ENCODE assay signal across 9 cellular contexts in genomic region chr15:75198560-75199346, GRCh38. TPM values are rescaled to one million over a fixed set of nuclear protein-coding genes. Genes with fewer than 3 reads are reported as not detected.
DNase-seq lines count a peak whose midpoint lies in the region; ATAC-seq and TF ChIP-seq lines count a peak whose summit lies in the region.
"Had no signal": no experiment of that assay in that cellular context is flagged by ENCODE, and none has a peak within 500 bp of the region (broad histone marks: within the 10 kb centered on the region; RNA-seq: fewer than 3 reads in every experiment).

No MANE protein-coding gene starts in this region.

- H3K9me3 Mint-ChIP-seq in activated naive CD4-positive, alpha-beta T cell treated with anti-CD3 and anti-CD28 coated beads, Interleukin-2, amount 10 ng/mL, durations not matched to agents 7 days and 5 days: no peaks in the 10 kb centered on the region
- no peaks in the 10 kb centered on the region for H3K9me3 Mint-ChIP-seq in activated naive CD8-positive, alpha-beta T cell treated with anti-CD3 and anti-CD28 coated beads for 36 hours
- H3K9me3 Mint-ChIP-seq in stimulated activated naive CD8-positive, alpha-beta T cell treated with anti-CD3 and anti-CD28 coated beads, Interleukin-15, amount 100 ng/mL, for 72 hours: no peaks in the 10 kb centered on the region

- H3K27ac ChIP-seq in upper lobe of right lung (no peak overlapping the region), ovary (no peak overlapping the region)

- no peak for ATAC-seq in stimulated activated naive CD8-positive, alpha-beta T cell treated with anti-CD3 and anti-CD28 coated beads, Interleukin-15, amount 100 ng/mL, for 72 hours
- no peak for ATAC-seq in upper lobe of right lung

- H3K27me3 ChIP-seq in upper lobe of right lung (no peaks in the 10 kb centered on the region), ovary (no peaks in the 10 kb centered on the region)

- H3K4me1 ChIP-seq in upper lobe of right lung: peaks cover 16% of the 10 kb centered on the region
- peaks cover 16% of the 10 kb centered on the region for H3K4me1 ChIP-seq in ovary (ENCODE audit: insufficient read depth)

- WGBS in ovary, 3 donors: 74 to 85% (median 85%) methylated on average over 3 of the region's 3 CpGs

- H3K4me3 ChIP-seq in NB4 (ENCODE audit: low read depth, low read length): peak overlapping the region; percentile 2
- no peak overlapping the region for H3K4me3 ChIP-seq in upper lobe of right lung
- no peak overlapping the region for H3K4me3 ChIP-seq in ovary

- H3K36me3 ChIP-seq in upper lobe of right lung: no peaks in the 10 kb centered on the region
- H3K36me3 ChIP-seq in ovary: no peaks in the 10 kb centered on the region

- CTCF ChIA-PET in activated naive CD4-positive, alpha-beta T cell treated with anti-CD3 and anti-CD28 coated beads, Interleukin-2, amount 10 ng/mL, durations not matched to agents 7 days and 5 days (lab: Charles Lee): interaction anchor here (1.2 to 4.1 kb wide), 3 partner anchors 155 to 169 kb away, joined by 3 to 56 read pairs (median 10); no protein-coding TSS in a partner anchor

- peaks cover 3% of the 10 kb centered on the region for H3K36me3 Mint-ChIP-seq in activated naive CD4-positive, alpha-beta T cell treated with anti-CD3 and anti-CD28 coated beads, Interleukin-2, amount 10 ng/mL, durations not matched to agents 7 days and 5 days
- H3K36me3 Mint-ChIP-seq in activated naive CD8-positive, alpha-beta T cell treated with anti-CD3 and anti-CD28 coated beads for 36 hours: peaks cover 8% of the 10 kb centered on the region
- H3K36me3 Mint-ChIP-seq: naive B cell had no signal

- peak; percentile 66 for TF ChIP-seq POLR2A in NB4 (IDR thresholded peaks at IDR 0.05; ENCODE audit: extremely low read depth, insufficient read length)
- no peak for TF ChIP-seq POLR2A in ovary (IDR thresholded peaks at IDR 0.05)

- intact Hi-C loops in upper lobe of right lung (cut with DNase I): no loop called here
- intact Hi-C loops in ovary (cut with DNase I): no loop called here

- H3K9me3 ChIP-seq in upper lobe of right lung (no peaks in the 10 kb centered on the region), ovary (no peaks in the 10 kb centered on the region)

- no peak for TF ChIP-seq EP300 in ovary (IDR thresholded peaks at IDR 0.05)

- no peak for TF ChIP-seq CTCF in NB4 (IDR thresholded peaks at IDR 0.05; ENCODE audit: low read depth, low read length)
- TF ChIP-seq CTCF in upper lobe of right lung (IDR thresholded peaks at IDR 0.05): no peak
- no peak for TF ChIP-seq CTCF in ovary (IDR thresholded peaks at IDR 0.05)

- H3K4me3 Mint-ChIP-seq in activated naive CD4-positive, alpha-beta T cell treated with anti-CD3 and anti-CD28 coated beads, Interleukin-2, amount 10 ng/mL, durations not matched to agents 7 days and 5 days: peak overlapping the region; percentile 39
- no peak overlapping the region for H3K4me3 Mint-ChIP-seq in activated naive CD8-positive, alpha-beta T cell treated with anti-CD3 and anti-CD28 coated beads for 36 hours
- H3K4me3 Mint-ChIP-seq in stimulated activated naive CD8-positive, alpha-beta T cell treated with anti-CD3 and anti-CD28 coated beads, Interleukin-15, amount 100 ng/mL, for 72 hours: peak overlapping the region in 1 of 2 donors; percentile 44

- H3K27me3 Mint-ChIP-seq in activated naive CD4-positive, alpha-beta T cell treated with anti-CD3 and anti-CD28 coated beads, Interleukin-2, amount 10 ng/mL, durations not matched to agents 7 days and 5 days: peaks cover 32% of the 10 kb centered on the region
- H3K27me3 Mint-ChIP-seq in activated naive CD8-positive, alpha-beta T cell treated with anti-CD3 and anti-CD28 coated beads for 36 hours: peaks cover 11% of the 10 kb centered on the region
- H3K27me3 Mint-ChIP-seq in stimulated activated naive CD8-positive, alpha-beta T cell treated with anti-CD3 and anti-CD28 coated beads, Interleukin-15, amount 100 ng/mL, for 72 hours: peaks cover 15% of the 10 kb centered on the region

- H3K4me1 Mint-ChIP-seq in activated naive CD4-positive, alpha-beta T cell treated with anti-CD3 and anti-CD28 coated beads, Interleukin-2, amount 10 ng/mL, durations not matched to agents 7 days and 5 days: peaks cover 42% of the 10 kb centered on the region
- peaks cover 37% of the 10 kb centered on the region for H3K4me1 Mint-ChIP-seq in activated naive CD8-positive, alpha-beta T cell treated with anti-CD3 and anti-CD28 coated beads for 36 hours
- H3K4me1 Mint-ChIP-seq in stimulated activated naive CD8-positive, alpha-beta T cell treated with anti-CD3 and anti-CD28 coated beads, Interleukin-15, amount 100 ng/mL, for 72 hours: peaks cover 49% of the 10 kb centered on the region

- H3K27ac Mint-ChIP-seq in activated naive CD4-positive, alpha-beta T cell treated with anti-CD3 and anti-CD28 coated beads, Interleukin-2, amount 10 ng/mL, durations not matched to agents 7 days and 5 days: peak overlapping the region; percentile 74
- H3K27ac Mint-ChIP-seq in activated naive CD8-positive, alpha-beta T cell treated with anti-CD3 and anti-CD28 coated beads for 36 hours: no peak overlapping the region
- peak overlapping the region in 1 of 2 donors; percentile 46 for H3K27ac Mint-ChIP-seq in stimulated activated naive CD8-positive, alpha-beta T cell treated with anti-CD3 and anti-CD28 coated beads, Interleukin-15, amount 100 ng/mL, for 72 hours
- H3K27ac Mint-ChIP-seq: naive B cell had no signal

- peak; percentile 70 for DNase-seq in activated naive CD4-positive, alpha-beta T cell treated with anti-CD3 and anti-CD28 coated beads, Interleukin-2, amount 10 ng/mL, durations not matched to agents 7 days and 5 days
- DNase-seq in activated naive CD4-positive, alpha-beta T cell (lab: John Stamatoyannopoulos, UW): no peak
- DNase-seq in NB4 (ENCODE audit: low read depth) (peak; percentile 92), upper lobe of right lung (no peak), ovary (no peak), COLO829 (ENCODE audit: low spot score) (no peak)
- DNase-seq in activated naive CD8-positive, alpha-beta T cell treated with anti-CD3 and anti-CD28 coated beads for 36 hours: peak; percentile 37
- DNase-seq in stimulated activated naive CD8-positive, alpha-beta T cell treated with anti-CD3 and anti-CD28 coated beads, Interleukin-15, amount 100 ng/mL, for 72 hours: peak; percentile 30 to 46
- DNase-seq: naive B cell had no signal

RNA-seq across cellular contexts. Expression of gene C15orf39, which starts 2.9 kb away (rescaled TPM):
- 10 to 100 TPM; 34.3 to 35.7 TPM for total RNA-seq in activated naive CD8-positive, alpha-beta T cell treated with anti-CD3 and anti-CD28 coated beads for 36 hours
- total RNA-seq in upper lobe of right lung (33.3 TPM), ovary (10 to 100 TPM; 16.8 to 66.1 (median 46.4) TPM)
- polyA plus RNA-seq in ovary: 10 to 100 TPM in 1 of 2 donors, 1 to 10 TPM in 1; 4.8 to 19.5 TPM

RNA-seq across cellular contexts. Expression of gene GOLGA6C, which starts 59.4 kb away (rescaled TPM):
- not detected for total RNA-seq in activated naive CD8-positive, alpha-beta T cell treated with anti-CD3 and anti-CD28 coated beads for 36 hours
- not detected for total RNA-seq in upper lobe of right lung
- not detected for total RNA-seq in ovary
- polyA plus RNA-seq in ovary: not detected

Comparison
In these comparisons a context has a peak if more than half of its experiments do, and no peak if none do; other contexts are left out.
1. DNase-seq: peak in activated naive CD4-positive, alpha-beta T cell treated with anti-CD3 and anti-CD28 coated beads, Interleukin-2, amount 10 ng/mL, durations not matched to agents 7 days and 5 days (single experiment), NB4 (single experiment), activated naive CD8-positive, alpha-beta T cell treated with anti-CD3 and anti-CD28 coated beads for 36 hours (single experiment) and stimulated activated naive CD8-positive, alpha-beta T cell treated with anti-CD3 and anti-CD28 coated beads, Interleukin-15, amount 100 ng/mL, for 72 hours (2 of 2); none in activated naive CD4-positive, alpha-beta T cell (0 of 4), upper lobe of right lung (single experiment), ovary (0 of 5) and COLO829 (single experiment).